Comparison of ENCODE assay signal across 1 cellular context in the genomic region with DNA sequence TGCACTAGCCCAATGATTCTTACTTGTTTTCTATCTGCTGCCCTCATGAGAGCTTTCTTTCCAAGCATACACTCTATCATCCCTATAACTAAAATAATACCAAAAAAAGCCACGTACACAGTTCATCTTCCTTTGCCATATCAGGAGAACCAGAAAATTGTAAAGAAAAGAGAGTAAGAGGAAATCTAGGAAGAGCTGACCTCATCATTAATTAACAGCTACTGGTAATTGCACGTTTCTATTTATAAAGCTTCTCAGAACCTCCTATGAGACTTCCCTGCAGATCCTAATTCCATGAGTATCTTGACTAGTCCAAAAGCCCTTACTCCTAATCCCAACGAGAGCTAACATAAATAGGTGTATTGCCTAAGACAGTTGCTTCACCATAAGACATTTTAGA.
TF ChIP-seq lines count a peak whose summit lies in the region.

No MANE protein-coding gene starts in this region.

TF ChIP-seq in H1, 55 proteins besides CTCF, POLR2A, EP300 and RAD21:
- TF ChIP-seq FOSL1 (IDR thresholded peaks at IDR 0.05; ENCODE audit: insufficient read depth, low read depth, low read length) = no peak
- TF ChIP-seq YY1 (IDR thresholded peaks at IDR 0.05; ENCODE audit: low read depth, low read length) = no peak
- no peak for TF ChIP-seq POLR2AphosphoS5 (IDR thresholded peaks at IDR 0.05; ENCODE audit: low read depth, low read length)
- no peak for TF ChIP-seq MAX (IDR thresholded peaks at IDR 0.05)
- no peak for TF ChIP-seq SIN3A (conservative IDR thresholded peaks at IDR 0.05 in 1 of 2, IDR thresholded peaks at IDR 0.05 in 1 of 2; ENCODE audit: low read depth in 1 of 2, low read length in 2 of 2)
- TF ChIP-seq SUZ12 (IDR thresholded peaks at IDR 0.05; ENCODE audit: low read length) = no peak
